Comparison of ENCODE assay signal across 8 cellular contexts in genomic region chr3:15601399-15602145, GRCh38. TPM values are rescaled to one million over a fixed set of nuclear protein-coding genes. Genes with fewer than 3 reads are reported as not detected.
DNase-seq lines count a peak whose midpoint lies in the region; ATAC-seq, FAIRE-seq and TF ChIP-seq lines count a peak whose summit lies in the region.

Gene BTD, plus strand, starts transcription at chr3:15601745. Its CDS starts 33,695 bp downstream, at chr3:15635440.
Gene HACL1, minus strand, starts transcription at chr3:15601569. Its CDS starts 106 bp downstream, at chr3:15601463.

- peaks cover 29% of the 10 kb centered on the region for H3K4me1 Mint-ChIP-seq in activated CD8-positive, alpha-beta memory T cell treated with anti-CD3 and anti-CD28 coated beads, Interleukin-2, amount 10 ng/mL, durations not matched to agents 7 days and 5 days

- peak; percentile 86 for FAIRE-seq in HTR-8/SVneo (lab: Jason Lieb, UNC)

- peaks cover 18 to 26% of the 10 kb centered on the region in 2 donors for H3K36me3 ChIP-seq in muscle layer of duodenum (ENCODE audit: control insufficient read depth in 1 of 2, insufficient read depth in 2 of 2, low read length in 2 of 2)

- H3K4me3 ChIP-seq in epithelial cell of proximal tubule (ENCODE audit: low read depth, low read length) (peak within 1 kb of the TSS; percentile 83), muscle layer of duodenum (ENCODE audit: low read depth in 1 of 2, low read length in 2 of 2) (peak within 1 kb of the TSS; percentile 93 to 100)

- ATAC-seq in GM21360 (IDR thresholded peaks at IDR 0.05; ENCODE audit: unreplicated experiment): peak; percentile 93
- ATAC-seq in activated CD8-positive, alpha-beta memory T cell treated with anti-CD3 and anti-CD28 coated beads, Interleukin-2, amount 10 ng/mL, durations not matched to agents 7 days and 5 days: peak; percentile 94

- H3K36me3 Mint-ChIP-seq in activated CD8-positive, alpha-beta memory T cell treated with anti-CD3 and anti-CD28 coated beads, Interleukin-2, amount 10 ng/mL, durations not matched to agents 7 days and 5 days: peaks cover 39% of the 10 kb centered on the region

- DNase-seq in CD1c-positive myeloid dendritic cell (ENCODE audit: extremely low spot score) (peak; percentile 99), HTR-8/SVneo (ENCODE audit: insufficient read length, low spot score) (peak; percentile 94), epithelial cell of proximal tubule (ENCODE audit: low read depth) (peak; percentile 93), NCI-H1694 treated with DMSO at 0.1 percent for 48 hours (lab: John Stamatoyannopoulos, UW) (no peak)
- peak; percentile 99 for DNase-seq in activated CD8-positive, alpha-beta memory T cell treated with anti-CD3 and anti-CD28 coated beads, Interleukin-2, amount 10 ng/mL, durations not matched to agents 7 days and 5 days
- peak; percentile 98 for DNase-seq in stimulated activated CD8-positive, alpha-beta memory T cell treated with anti-CD3 and anti-CD28 coated beads, Interleukin-7, amount 100 ng/mL, for 48 hours (ENCODE audit: extremely low read depth in 1 of 2, low read depth in 1 of 2)

- no peaks in the 10 kb centered on the region for H3K9me3 ChIP-seq in muscle layer of duodenum (ENCODE audit: control insufficient read depth in 1 of 2, low read length in 2 of 2)

- CTCF ChIA-PET in activated CD8-positive, alpha-beta memory T cell treated with anti-CD3 and anti-CD28 coated beads, Interleukin-2, amount 10 ng/mL, durations not matched to agents 7 days and 5 days (lab: Charles Lee): interaction anchor here (0.9 to 1.7 kb wide), 7 partner anchors 13 to 397 kb away, joined by 3 to 7 read pairs (median 4); partner anchors contain the start of gene ANKRD28

- H3K27me3 ChIP-seq in muscle layer of duodenum (ENCODE audit: low read depth, low read length): no peaks in the 10 kb centered on the region

- H3K4me3 Mint-ChIP-seq in activated CD8-positive, alpha-beta memory T cell treated with anti-CD3 and anti-CD28 coated beads, Interleukin-2, amount 10 ng/mL, durations not matched to agents 7 days and 5 days: peak within 1 kb of the TSS; percentile 100

- TF ChIP-seq CTCF in epithelial cell of proximal tubule (conservative IDR thresholded peaks at IDR 0.05; ENCODE audit: low read depth, low read length): peak; percentile 28

- H3K27ac ChIP-seq in muscle layer of duodenum (ENCODE audit: low read length): peak within 1 kb of the TSS; percentile 95

- peak within 1 kb of the TSS; percentile 92 for H3K27ac Mint-ChIP-seq in activated CD8-positive, alpha-beta memory T cell treated with anti-CD3 and anti-CD28 coated beads, Interleukin-2, amount 10 ng/mL, durations not matched to agents 7 days and 5 days

- peaks cover 15 to 16% of the 10 kb centered on the region in 2 donors for H3K4me1 ChIP-seq in muscle layer of duodenum (ENCODE audit: control insufficient read depth in 1 of 2, insufficient read depth in 2 of 2, low read length in 2 of 2)

- no peaks in the 10 kb centered on the region for H3K27me3 Mint-ChIP-seq in activated CD8-positive, alpha-beta memory T cell treated with anti-CD3 and anti-CD28 coated beads, Interleukin-2, amount 10 ng/mL, durations not matched to agents 7 days and 5 days

- peaks cover 2% of the 10 kb centered on the region for H3K9me3 Mint-ChIP-seq in activated CD8-positive, alpha-beta memory T cell treated with anti-CD3 and anti-CD28 coated beads, Interleukin-2, amount 10 ng/mL, durations not matched to agents 7 days and 5 days (ENCODE audit: low read depth)

RNA-seq across cellular contexts. Expression of gene BTD, which starts in this region (rescaled TPM):
- 1 to 10 TPM; 5.2 to 6.2 TPM for total RNA-seq in activated CD8-positive, alpha-beta memory T cell treated with anti-CD3 and anti-CD28 coated beads, Interleukin-2, amount 10 ng/mL, durations not matched to agents 7 days and 5 days
- total RNA-seq in epithelial cell of proximal tubule: 12.1 and 16.0 TPM in 2 replicates

RNA-seq across cellular contexts. Expression of gene HACL1, which starts in this region (rescaled TPM):
- 10 to 100 TPM; 24.4 to 25.5 TPM for total RNA-seq in activated CD8-positive, alpha-beta memory T cell treated with anti-CD3 and anti-CD28 coated beads, Interleukin-2, amount 10 ng/mL, durations not matched to agents 7 days and 5 days
- 17.9 and 22.1 TPM in 2 replicates for total RNA-seq in epithelial cell of proximal tubule
